In the genomic region with DNA sequence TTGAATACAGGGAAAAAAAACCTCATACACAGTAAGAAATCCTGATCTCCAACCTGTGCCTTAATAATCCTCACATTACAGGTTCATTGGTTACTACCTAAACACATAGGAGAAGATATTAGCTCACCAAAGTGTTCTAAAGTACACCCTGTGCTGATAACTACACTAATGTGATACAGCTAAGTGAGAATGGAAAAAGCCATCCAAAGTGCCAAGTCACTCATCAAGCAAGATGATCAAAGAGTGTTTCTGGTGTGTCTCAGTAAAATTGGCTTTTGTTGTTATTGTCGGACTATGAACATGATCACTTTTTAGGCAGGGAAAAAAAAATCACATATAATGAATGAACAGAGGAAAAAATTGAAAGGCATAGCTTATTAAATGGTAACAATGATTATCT, we compare ENCODE assay signal across 1 cellular context.
TF ChIP-seq lines count a peak whose summit lies in the region.

No MANE protein-coding gene starts in this region.

TF ChIP-seq in HepG2, 621 proteins besides CTCF, POLR2A, EP300 and RAD21:
- TF ChIP-seq MXD4 (CRISPR knock-in tag; IDR thresholded peaks at IDR 0.05) (no peak), MXI1 (IDR thresholded peaks at IDR 0.05; ENCODE audit: borderline replicate concordance, low read depth, low read length) (no peak), ZNF678 (CRISPR knock-in tag; IDR thresholded peaks at IDR 0.05) (no peak), ZNF3 (CRISPR knock-in tag; IDR thresholded peaks at IDR 0.05) (no peak), NFE2L1 (CRISPR knock-in tag; IDR thresholded peaks at IDR 0.05; ENCODE audit: borderline replicate concordance) (no peak)
- TF ChIP-seq, protein P1, sequence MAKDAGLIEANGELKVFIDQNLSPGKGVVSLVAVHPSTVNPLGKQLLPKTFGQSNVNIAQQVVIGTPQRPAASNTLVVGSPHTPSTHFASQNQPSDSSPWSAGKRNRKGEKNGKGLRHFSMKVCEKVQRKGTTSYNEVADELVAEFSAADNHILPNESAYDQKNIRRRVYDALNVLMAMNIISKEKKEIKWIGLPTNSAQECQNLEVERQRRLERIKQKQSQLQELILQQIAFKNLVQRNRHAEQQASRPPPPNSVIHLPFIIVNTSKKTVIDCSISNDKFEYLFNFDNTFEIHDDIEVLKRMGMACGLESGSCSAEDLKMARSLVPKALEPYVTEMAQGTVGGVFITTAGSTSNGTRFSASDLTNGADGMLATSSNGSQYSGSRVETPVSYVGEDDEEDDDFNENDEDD (CRISPR knock-in tag; IDR thresholded peaks at IDR 0.05; ENCODE audit: borderline replicate concordance) = no peak
- TF ChIP-seq, protein P2, sequence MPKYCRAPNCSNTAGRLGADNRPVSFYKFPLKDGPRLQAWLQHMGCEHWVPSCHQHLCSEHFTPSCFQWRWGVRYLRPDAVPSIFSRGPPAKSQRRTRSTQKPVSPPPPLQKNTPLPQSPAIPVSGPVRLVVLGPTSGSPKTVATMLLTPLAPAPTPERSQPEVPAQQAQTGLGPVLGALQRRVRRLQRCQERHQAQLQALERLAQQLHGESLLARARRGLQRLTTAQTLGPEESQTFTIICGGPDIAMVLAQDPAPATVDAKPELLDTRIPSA (CRISPR knock-in tag; IDR thresholded peaks at IDR 0.05; ENCODE audit: borderline replicate concordance) = no peak
- TF ChIP-seq, protein P3, sequence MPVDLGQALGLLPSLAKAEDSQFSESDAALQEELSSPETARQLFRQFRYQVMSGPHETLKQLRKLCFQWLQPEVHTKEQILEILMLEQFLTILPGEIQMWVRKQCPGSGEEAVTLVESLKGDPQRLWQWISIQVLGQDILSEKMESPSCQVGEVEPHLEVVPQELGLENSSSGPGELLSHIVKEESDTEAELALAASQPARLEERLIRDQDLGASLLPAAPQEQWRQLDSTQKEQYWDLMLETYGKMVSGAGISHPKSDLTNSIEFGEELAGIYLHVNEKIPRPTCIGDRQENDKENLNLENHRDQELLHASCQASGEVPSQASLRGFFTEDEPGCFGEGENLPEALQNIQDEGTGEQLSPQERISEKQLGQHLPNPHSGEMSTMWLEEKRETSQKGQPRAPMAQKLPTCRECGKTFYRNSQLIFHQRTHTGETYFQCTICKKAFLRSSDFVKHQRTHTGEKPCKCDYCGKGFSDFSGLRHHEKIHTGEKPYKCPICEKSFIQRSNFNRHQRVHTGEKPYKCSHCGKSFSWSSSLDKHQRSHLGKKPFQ (CRISPR knock-in tag; IDR thresholded peaks at IDR 0.05; ENCODE audit: insufficient replicate concordance) = no peak
